28 cellular contexts compared by ENCODE assay signal in the genomic region with DNA sequence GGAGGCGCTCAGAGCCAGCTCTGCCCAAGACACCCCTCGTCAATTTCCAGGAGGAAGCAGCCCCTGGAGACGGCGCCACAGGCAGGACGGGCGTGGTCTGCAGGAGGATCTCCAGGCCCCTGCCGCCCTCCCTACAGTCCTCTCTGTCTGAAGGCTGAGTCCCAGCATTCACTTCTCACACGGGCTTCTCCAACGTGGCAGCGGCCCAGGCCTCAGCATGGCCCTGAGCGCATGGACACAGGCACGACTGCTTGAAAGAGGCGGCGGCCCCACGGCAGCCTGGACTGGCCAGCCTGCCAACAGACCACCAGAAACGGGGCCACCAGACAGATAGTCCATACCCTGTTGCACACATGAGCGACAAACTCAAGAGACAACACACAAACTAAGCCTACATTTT.
"Had no signal": no experiment of that assay in that cellular context is flagged by ENCODE, and none has a peak within 500 bp of the region (broad histone marks: within the 10 kb centered on the region; RNA-seq: fewer than 3 reads in every experiment).

No MANE protein-coding gene starts in this region.

- H3K36me3 ChIP-seq: cardiac muscle cell had no signal

- H3K27me3 ChIP-seq: cardiac muscle cell had no signal

- H3K27ac Mint-ChIP-seq: activated CD4-positive, alpha-beta memory T cell treated with anti-CD3 and anti-CD28 coated beads for 36 hours; activated CD4-positive, alpha-beta T cell treated with anti-CD3 and anti-CD28 coated beads, Interleukin-2, amount 10 ng/mL, durations not matched to agents 7 days and 5 days; activated naive CD8-positive, alpha-beta T cell; brain; T-cell had no signal

- H3K27me3 Mint-ChIP-seq: activated CD4-positive, alpha-beta memory T cell treated with anti-CD3 and anti-CD28 coated beads for 36 hours; activated CD4-positive, alpha-beta T cell treated with anti-CD3 and anti-CD28 coated beads, Interleukin-2, amount 10 ng/mL, durations not matched to agents 7 days and 5 days; brain had no signal

- H3K4me1 Mint-ChIP-seq: activated CD4-positive, alpha-beta T cell treated with anti-CD3 and anti-CD28 coated beads, Interleukin-2, amount 10 ng/mL, durations not matched to agents 7 days and 5 days; T-cell had no signal

- H3K27ac ChIP-seq: cardiac muscle cell, SK-N-MC, VCaP had no signal

- H3K36me3 Mint-ChIP-seq: activated CD4-positive, alpha-beta memory T cell treated with anti-CD3 and anti-CD28 coated beads for 36 hours; activated naive CD8-positive, alpha-beta T cell; T-cell had no signal

- H3K9me3 Mint-ChIP-seq: activated CD4-positive, alpha-beta memory T cell treated with anti-CD3 and anti-CD28 coated beads for 36 hours; activated CD4-positive, alpha-beta T cell treated with anti-CD3 and anti-CD28 coated beads, Interleukin-2, amount 10 ng/mL, durations not matched to agents 7 days and 5 days; activated T-cell treated with anti-CD3 and anti-CD28 coated beads, Interleukin-2, amount 50 U/mL, for 4 hours; T-cell had no signal

- FAIRE-seq: astrocyte, RCC 7860 had no signal

- H3K4me3 Mint-ChIP-seq: activated CD4-positive, alpha-beta memory T cell treated with anti-CD3 and anti-CD28 coated beads for 36 hours; activated CD4-positive, alpha-beta T cell treated with anti-CD3 and anti-CD28 coated beads, Interleukin-2, amount 10 ng/mL, durations not matched to agents 7 days and 5 days; activated naive CD8-positive, alpha-beta T cell; activated T-cell treated with anti-CD3 and anti-CD28 coated beads, Interleukin-2, amount 50 U/mL, for 4 hours; brain; T-cell had no signal

- DNase-seq: activated CD4-positive, alpha-beta memory T cell treated with anti-CD3 and anti-CD28 coated beads for 36 hours; activated CD4-positive, alpha-beta T cell treated with anti-CD3 and anti-CD28 coated beads, Interleukin-2, amount 10 ng/mL, durations not matched to agents 7 days and 5 days; activated CD4-positive, CD25-positive, alpha-beta regulatory T cell; activated CD8-positive, alpha-beta memory T cell treated with anti-CD3 and anti-CD28 coated beads for 24 hours; activated effector memory CD4-positive, alpha-beta T cell treated with anti-CD3 and anti-CD28 coated beads, Interleukin-2, amount 50 U/mL, for 16 hours; activated naive CD4-positive, alpha-beta T cell treated with Interleukin-2 at 50 U/mL for 16 hours; activated T-cell treated with anti-CD3 and anti-CD28 coated beads, Interleukin-2, amount 50 U/mL, for 4 hours; amygdala; cerebellar nuclear complex; KG1; NCI-H1092 treated with DMSO at 0.1 percent for 48 hours; NCI-H1417 treated with DMSO at 0.1 percent for 48 hours; NCI-H1694; NCI-H2029; NCI-H2107; NCI-H2171 treated with DMSO at 0.1 percent for 48 hours; NCI-H226; NCI-H526 treated with DMSO at 0.1 percent for 48 hours; NCI-H82; T-cell; T-helper 2 cell had no signal

- H3K4me3 ChIP-seq: cardiac muscle cell, SK-N-MC had no signal

- ATAC-seq: activated T-cell treated with anti-CD3 and anti-CD28 coated beads, Interleukin-2, amount 50 U/mL, for 4 hours; T-cell had no signal
